8 cellular contexts compared by ENCODE assay signal in the genomic region with DNA sequence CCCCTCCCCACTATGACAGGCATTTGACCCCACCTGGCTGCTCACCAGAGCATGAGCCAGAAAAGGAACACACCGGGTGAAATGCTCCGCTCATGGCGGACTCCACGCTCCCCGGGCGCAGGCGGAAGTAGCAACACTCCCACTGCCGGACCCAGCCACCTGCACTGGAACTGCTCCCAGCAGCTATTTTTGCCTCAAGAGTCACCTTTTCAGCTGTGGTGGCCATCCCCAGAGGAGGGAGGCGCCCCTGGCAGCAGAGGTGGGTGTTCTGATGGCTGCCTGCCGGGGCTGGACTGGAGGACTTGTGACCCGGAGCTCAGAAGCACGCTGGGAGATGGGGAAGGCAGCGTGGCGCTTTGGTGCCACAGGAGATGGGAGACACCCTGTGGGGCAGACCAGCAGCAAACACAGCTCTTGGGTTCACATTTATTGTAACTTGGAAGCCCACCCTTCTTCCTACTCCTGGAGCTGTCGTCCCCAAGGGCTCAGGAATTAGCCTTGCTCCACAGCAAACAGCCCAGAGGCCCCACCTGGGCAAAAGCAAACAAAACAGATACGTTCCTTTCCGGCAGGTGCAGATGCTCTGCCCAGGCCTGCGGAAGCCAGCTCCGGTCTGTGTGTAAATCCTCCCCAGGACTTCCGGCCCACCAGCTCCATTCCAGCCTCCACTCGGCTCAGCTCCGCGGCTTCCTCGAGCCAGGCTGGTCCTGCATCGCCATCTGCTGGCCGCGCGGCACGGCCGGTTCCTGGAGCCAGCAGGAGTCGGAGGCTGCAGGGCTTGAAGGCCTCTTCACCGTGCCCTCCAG. TPM values are rescaled to one million over a fixed set of nuclear protein-coding genes. Genes with fewer than 3 reads are reported as not detected.
DNase-seq lines count a peak whose midpoint lies in the region; ATAC-seq and TF ChIP-seq lines count a peak whose summit lies in the region.

No MANE protein-coding gene starts in this region.

- no peaks in the 10 kb centered on the region for H3K9me3 Mint-ChIP-seq in natural killer cell treated with Interleukin-12 subunit alpha and Interleukin-12 subunit beta and Interleukin-15 and Interleukin-18, amount 100 ng/mL, for 72 hours
- no peaks in the 10 kb centered on the region for H3K9me3 Mint-ChIP-seq in stimulated activated memory B cell treated with anti-CD40 and anti-IgM and Interleukin-4, amounts not matched to agents 10 μg/mL and 1 μg/mL and 100 μg/mL, for 72 hours

- peak overlapping the region; percentile 85 for H3K4me3 Mint-ChIP-seq in natural killer cell treated with Interleukin-12 subunit alpha and Interleukin-12 subunit beta and Interleukin-15 and Interleukin-18, amount 100 ng/mL, for 72 hours
- H3K4me3 Mint-ChIP-seq in stimulated activated memory B cell treated with anti-CD40 and anti-IgM and Interleukin-4, amounts not matched to agents 10 μg/mL and 1 μg/mL and 100 μg/mL, for 72 hours: peak overlapping the region; percentile 85

- peaks cover 26% of the 10 kb centered on the region for H3K36me3 Mint-ChIP-seq in natural killer cell treated with Interleukin-12 subunit alpha and Interleukin-12 subunit beta and Interleukin-15 and Interleukin-18, amount 100 ng/mL, for 72 hours
- peaks cover 60% of the 10 kb centered on the region for H3K36me3 Mint-ChIP-seq in stimulated activated memory B cell treated with anti-CD40 and anti-IgM and Interleukin-4, amounts not matched to agents 10 μg/mL and 1 μg/mL and 100 μg/mL, for 72 hours

- H3K4me1 Mint-ChIP-seq in natural killer cell treated with Interleukin-12 subunit alpha and Interleukin-12 subunit beta and Interleukin-15 and Interleukin-18, amount 100 ng/mL, for 72 hours (ENCODE audit: low read depth in 2 of 2): peaks cover 68 to 78% of the 10 kb centered on the region in 2 donors
- peaks cover 84% of the 10 kb centered on the region for H3K4me1 Mint-ChIP-seq in stimulated activated memory B cell treated with anti-CD40 and anti-IgM and Interleukin-4, amounts not matched to agents 10 μg/mL and 1 μg/mL and 100 μg/mL, for 72 hours

- DNase-seq in NK-92 (lab: John Stamatoyannopoulos, UW; ENCODE audit: unreplicated experiment): peak; percentile 48
- DNase-seq in NK-92 treated with Interleukin-12 subunit alpha and Interleukin-12 subunit beta, amount 100 ng/mL, for 24 hours (lab: John Stamatoyannopoulos, UW): no peak
- peak; percentile 79 for DNase-seq in RPMI7951 (ENCODE audit: low read depth)
- DNase-seq in activated T-helper 1 cell treated with anti-CD3 and anti-CD28 coated beads, Interleukin-2, amount 50 U/mL, for 16 hours (ENCODE audit: low read depth in 1 of 2, low spot score in 1 of 2): peak; percentile 87
- peak; percentile 90 for DNase-seq in fibroblast of gingiva (ENCODE audit: low read depth)
- DNase-seq in natural killer cell treated with Interleukin-12 subunit alpha and Interleukin-12 subunit beta and Interleukin-15 and Interleukin-18, amount 100 ng/mL, for 72 hours (ENCODE audit: low spot score): peak; percentile 90

- TF ChIP-seq CTCF in LNCAP (IDR thresholded peaks at IDR 0.05): peak; percentile 98

- H3K27ac Mint-ChIP-seq in natural killer cell treated with Interleukin-12 subunit alpha and Interleukin-12 subunit beta and Interleukin-15 and Interleukin-18, amount 100 ng/mL, for 72 hours: peak overlapping the region; percentile 64 to 66
- H3K27ac Mint-ChIP-seq in stimulated activated memory B cell treated with anti-CD40 and anti-IgM and Interleukin-4, amounts not matched to agents 10 μg/mL and 1 μg/mL and 100 μg/mL, for 72 hours: peak overlapping the region; percentile 91

- peak; percentile 61 to 67 for ATAC-seq in natural killer cell treated with Interleukin-12 subunit alpha and Interleukin-12 subunit beta and Interleukin-15 and Interleukin-18, amount 100 ng/mL, for 72 hours
- peak; percentile 68 for ATAC-seq in stimulated activated memory B cell treated with anti-CD40 and anti-IgM and Interleukin-4, amounts not matched to agents 10 μg/mL and 1 μg/mL and 100 μg/mL, for 72 hours

- H3K27me3 Mint-ChIP-seq in natural killer cell treated with Interleukin-12 subunit alpha and Interleukin-12 subunit beta and Interleukin-15 and Interleukin-18, amount 100 ng/mL, for 72 hours: no peaks in the 10 kb centered on the region
- no peaks in the 10 kb centered on the region for H3K27me3 Mint-ChIP-seq in stimulated activated memory B cell treated with anti-CD40 and anti-IgM and Interleukin-4, amounts not matched to agents 10 μg/mL and 1 μg/mL and 100 μg/mL, for 72 hours

RNA-seq across cellular contexts. Expression of a gene that starts 3.7 kb away (rescaled TPM):
- 74.9 and 132 TPM in 2 replicates for total RNA-seq in RPMI7951 (2014; rRNA removed; shearing (Covaris generic))
- total RNA-seq in natural killer cell treated with Interleukin-12 subunit alpha and Interleukin-12 subunit beta and Interleukin-15 and Interleukin-18, amount 100 ng/mL, for 72 hours: 100 to 1,000 TPM in 1 of 2 donors, 10 to 100 TPM in 1; 84.1 to 122 TPM

RNA-seq across cellular contexts. Expression of a gene that starts 8.5 kb away (rescaled TPM):
- 190 and 217 TPM in 2 replicates for total RNA-seq in RPMI7951 (2014; rRNA removed; shearing (Covaris generic))
- total RNA-seq in natural killer cell treated with Interleukin-12 subunit alpha and Interleukin-12 subunit beta and Interleukin-15 and Interleukin-18, amount 100 ng/mL, for 72 hours: 100 to 1,000 TPM; 463 to 472 TPM

RNA-seq across cellular contexts. Expression of a gene that starts 26.8 kb away (rescaled TPM):
- total RNA-seq in RPMI7951 (2014; rRNA removed; shearing (Covaris generic)): 10.6 and 11.3 TPM in 2 replicates
- 10 to 100 TPM; 49.6 to 71.2 TPM for total RNA-seq in natural killer cell treated with Interleukin-12 subunit alpha and Interleukin-12 subunit beta and Interleukin-15 and Interleukin-18, amount 100 ng/mL, for 72 hours

RNA-seq across cellular contexts. Expression of a gene that starts 41.7 kb away (rescaled TPM):
- not detected in 2 replicates for total RNA-seq in RPMI7951 (2014; rRNA removed; shearing (Covaris generic))
- total RNA-seq in natural killer cell treated with Interleukin-12 subunit alpha and Interleukin-12 subunit beta and Interleukin-15 and Interleukin-18, amount 100 ng/mL, for 72 hours: under 1 TPM in 1 of 2 donors, not detected in 1; 0.17 TPM
